ENCODE assay signal across 22 cellular contexts in genomic region chr6:84691978-84692623, GRCh38.
DNase-seq lines count a peak whose midpoint lies in the region; ATAC-seq, FAIRE-seq and TF ChIP-seq lines count a peak whose summit lies in the region.
"Had no signal": no experiment of that assay in that cellular context is flagged by ENCODE, and none has a peak within 500 bp of the region (broad histone marks: within the 10 kb centered on the region; RNA-seq: fewer than 3 reads in every experiment).

No MANE protein-coding gene starts in this region.

- no peak overlapping the region for H2BK120ac ChIP-seq in H1 (replicated peaks; ENCODE audit: low read depth, low read length)
- H2BK120ac ChIP-seq in mesendoderm (ENCODE audit: low read depth, low read length): no peak overlapping the region

- H3K27ac Mint-ChIP-seq in HFFc6: no peak overlapping the region
- H3K27ac Mint-ChIP-seq: CD14-positive monocyte had no signal

- no peaks in the 10 kb centered on the region for H3K4me1 ChIP-seq in BE2C
- no peaks in the 10 kb centered on the region for H3K4me1 ChIP-seq in H1 (replicated peaks in 1 of 4; ENCODE audit: control insufficient read depth in 3 of 4, insufficient read depth in 4 of 4, low read length in 3 of 4)
- H3K4me1 ChIP-seq in mesendoderm (ENCODE audit: control insufficient read depth, low read depth, low read length): no peaks in the 10 kb centered on the region
- H3K4me1 ChIP-seq in right cardiac atrium (ENCODE audit: control insufficient read depth, insufficient read depth, low read length): no peaks in the 10 kb centered on the region

- no peak overlapping the region for H3K4me2 ChIP-seq in H1 (ENCODE audit: insufficient read depth in 1 of 2, low read depth in 2 of 2, low read length in 2 of 2)
- no peak overlapping the region for H3K4me2 ChIP-seq in mesendoderm (ENCODE audit: low read length)

- intact Hi-C loops in right cardiac atrium (cut with DNase I): no loop called here

- no peaks in the 10 kb centered on the region for H3K79me2 ChIP-seq in H1 (ENCODE audit: control insufficient read depth in 1 of 2, insufficient read depth in 2 of 2, low read length in 2 of 2)
- H3K79me2 ChIP-seq in mesendoderm (ENCODE audit: control insufficient read depth, insufficient read depth, low read length): no peaks in the 10 kb centered on the region

- H3K4me3 ChIP-seq in BE2C (ENCODE audit: low read depth, low read length) (no peak overlapping the region), H1 (ENCODE audit: extremely low read depth in 1 of 4, insufficient read depth in 2 of 4, low read depth in 3 of 4, low read length in 4 of 4) (no peak overlapping the region), mesendoderm (ENCODE audit: low read length) (no peak overlapping the region), right cardiac atrium (ENCODE audit: low read length) (no peak overlapping the region)

- no peak for TF ChIP-seq EP300 in H1 (IDR thresholded peaks at IDR 0.05; ENCODE audit: borderline replicate concordance in 1 of 2, low read depth in 2 of 2, low read length in 2 of 2)

- no peak overlapping the region for H3K4ac ChIP-seq in H1 (replicated peaks; ENCODE audit: insufficient read length, low read depth, low read length)
- H3K4ac ChIP-seq in mesendoderm (ENCODE audit: low read depth, low read length): no peak overlapping the region

- no peak for TF ChIP-seq POLR2A in H1 (IDR thresholded peaks at IDR 0.05; ENCODE audit: control extremely low read depth in 1 of 2, low read depth in 2 of 2, low read length in 2 of 2)
- TF ChIP-seq POLR2A in GM12891 (IDR thresholded peaks at IDR 0.05; ENCODE audit: low read depth, low read length): no peak

- H4K91ac ChIP-seq in H1 (replicated peaks; ENCODE audit: insufficient read length, low read length): no peak overlapping the region

- H2AFZ ChIP-seq in H1 (ENCODE audit: low read length): no peak overlapping the region

- no peak overlapping the region for H2BK20ac ChIP-seq in H1 (ENCODE audit: low read length)

- 82% methylated on average over 2 of the region's 2 CpGs; no CpG with 5 or more reads in 1 of the 2 experiments for WGBS in H1 (ENCODE audit: extremely low coverage in 1 of 2, insufficient coverage in 1 of 2, insufficient read length in 1 of 2, insufficient replicate concordance in 2 of 2, low coverage in 1 of 2, low lambda C conversion rate in 2 of 2, missing lambda C conversion rate in 1 of 2), 2 experiments
- no CpG with 5 or more reads among the region's 2 CpGs for WGBS in mesendoderm (ENCODE audit: extremely low coverage, insufficient coverage, low lambda C conversion rate)
- WGBS in right cardiac atrium: 90% methylated on average over 2 of the region's 2 CpGs

- no peak for ATAC-seq in right cardiac atrium

- H3K36me3 ChIP-seq in BE2C (no peaks in the 10 kb centered on the region), H1 (ENCODE audit: control insufficient read depth in 2 of 4, insufficient read depth in 4 of 4, low read length in 3 of 4) (no peaks in the 10 kb centered on the region), mesendoderm (ENCODE audit: control insufficient read depth, insufficient read depth, low read length) (no peaks in the 10 kb centered on the region)

- no peak overlapping the region for H3K14ac ChIP-seq in H1 (ENCODE audit: insufficient read length)

- 0 out of 2 replicates have a peak, but pooled peaks have one; percentile 4 for TF ChIP-seq CTCF in BE2C (IDR thresholded peaks at IDR 0.05; ENCODE audit: low read depth, low read length)
- 0 out of 2 replicates have a peak, but pooled peaks have one; percentile 10 for TF ChIP-seq CTCF in HFFc6 (IDR thresholded peaks at IDR 0.05)
- peak in 2 of 3 experiments; percentile 3 to 13; a peak in 2 of 4 replicates for TF ChIP-seq CTCF in H1 (IDR thresholded peaks at IDR 0.05; ENCODE audit: control extremely low read depth in 1 of 3, insufficient read depth in 1 of 3, low read depth in 1 of 3, low read length in 3 of 3)

- H4K8ac ChIP-seq in H1 (ENCODE audit: extremely low read depth, insufficient read depth, low read length) (no peak overlapping the region), mesendoderm (ENCODE audit: low read depth, low read length) (no peak overlapping the region)

- H3K36me3 Mint-ChIP-seq in HFFc6 (ENCODE audit: low read depth): no peaks in the 10 kb centered on the region
- H3K36me3 Mint-ChIP-seq: CD14-positive monocyte had no signal

- no peak overlapping the region for H3K4me3 Mint-ChIP-seq in HFFc6
- H3K4me3 Mint-ChIP-seq: CD14-positive monocyte had no signal

- no peak overlapping the region for H2BK15ac ChIP-seq in H1 (ENCODE audit: low read length)
- no peak overlapping the region for H2BK15ac ChIP-seq in mesendoderm (replicated peaks; ENCODE audit: low read depth)

- no peak overlapping the region for H3K18ac ChIP-seq in H1 (ENCODE audit: extremely low read depth, low read length)
- H3K18ac ChIP-seq in mesendoderm (ENCODE audit: low read length): no peak overlapping the region

- POLR2A ChIA-PET in H1 (lab: Charles Lee; ENCODE audit: partially characterized antibody): no interaction called here

- peaks cover 2% of the 10 kb centered on the region; the same call in 1 of the 2 replicates for H3K27me3 Mint-ChIP-seq in HFFc6 (ENCODE audit: insufficient read depth)

- H4K5ac ChIP-seq in H1 (ENCODE audit: insufficient read length, low read depth, low read length) (no peak overlapping the region), mesendoderm (ENCODE audit: low read length) (no peak overlapping the region)

- H2BK5ac ChIP-seq in H1 (ENCODE audit: low read depth, low read length): no peak overlapping the region
- H2BK5ac ChIP-seq in mesendoderm (ENCODE audit: low read length): no peak overlapping the region

- H3K23me2 ChIP-seq in H1 (ENCODE audit: low read depth, low read length): no peaks in the 10 kb centered on the region

- H3K9ac ChIP-seq in H1 (replicated peaks in 1 of 4; ENCODE audit: extremely low read depth in 1 of 4, low read depth in 3 of 4, low read length in 3 of 4): no peak overlapping the region
- no peak overlapping the region for H3K9ac ChIP-seq in mesendoderm (ENCODE audit: low read length)

- no peak overlapping the region for H3K23ac ChIP-seq in H1 (ENCODE audit: insufficient read length)
- no peak overlapping the region for H3K23ac ChIP-seq in mesendoderm (ENCODE audit: low read length)

- no peak overlapping the region for H2AK5ac ChIP-seq in H1 (ENCODE audit: low read depth, low read length)
- no peak overlapping the region for H2AK5ac ChIP-seq in mesendoderm (ENCODE audit: low read length)

- H3K56ac ChIP-seq in H1 (replicated peaks; ENCODE audit: insufficient read length, low read depth, low read length): no peak overlapping the region
- H3K56ac ChIP-seq in mesendoderm (ENCODE audit: low read length): no peak overlapping the region

- CTCF ChIA-PET in H1 (lab: Charles Lee; ENCODE audit: partially characterized antibody): interaction anchor here (1.3 kb wide), 1 partner anchor 270 kb away, joined by 3 read pairs; no protein-coding TSS in a partner anchor

- no peak overlapping the region for H2BK12ac ChIP-seq in H1 (ENCODE audit: low read depth, low read length)

- H3K27ac ChIP-seq in H1 (ENCODE audit: low read depth, low read length): no peak overlapping the region
- H3K27ac ChIP-seq in mesendoderm (ENCODE audit: low read depth, low read length): no peak overlapping the region
- H3K27ac ChIP-seq in right cardiac atrium (ENCODE audit: low read length): no peak overlapping the region
- H3K27ac ChIP-seq: HL-60, RWPE1 had no signal

- FAIRE-seq in H1 (lab: Jason Lieb, UNC) (no peak), GM12891 (lab: Jason Lieb, UNC) (no peak)
- FAIRE-seq: D721Med, HTR-8/SVneo had no signal

- H3K27me3 ChIP-seq in BE2C (no peaks in the 10 kb centered on the region), H1 (replicated peaks in 1 of 4; ENCODE audit: control insufficient read depth in 3 of 4, extremely low read depth in 1 of 4, insufficient read depth in 3 of 4, low read length in 3 of 4) (no peaks in the 10 kb centered on the region), mesendoderm (ENCODE audit: insufficient read depth, low read length, poor library complexity) (no peaks in the 10 kb centered on the region), right cardiac atrium (ENCODE audit: control insufficient read depth, insufficient read depth) (no peaks in the 10 kb centered on the region)

- H3K4me1 Mint-ChIP-seq in HFFc6 (ENCODE audit: low read depth): peaks cover 16% of the 10 kb centered on the region
- H3K4me1 Mint-ChIP-seq: CD14-positive monocyte had no signal

- no peaks in the 10 kb centered on the region for H4K20me1 ChIP-seq in H1 (replicated peaks in 1 of 2; ENCODE audit: control insufficient read depth in 1 of 2, insufficient read depth in 2 of 2, low read length in 2 of 2)

- H3K79me1 ChIP-seq in H1 (ENCODE audit: low read depth, low read length) (no peaks in the 10 kb centered on the region), mesendoderm (ENCODE audit: low read length) (no peaks in the 10 kb centered on the region)

- DNase-seq in BE2C (no peak), HFFc6 (no peak), H1 (ENCODE audit: low read depth in 1 of 2, low spot score in 2 of 2) (no peak), mesendoderm (peak; percentile 7), right cardiac atrium (no peak), medulla oblongata (ENCODE audit: extremely low spot score) (no peak), NCI-H1417 treated with DMSO at 0.1 percent for 48 hours (lab: John Stamatoyannopoulos, UW) (no peak), GM12891 (ENCODE audit: insufficient read length, low spot score) (no peak)
- DNase-seq: DMS53, KG1, NCI-H1092 treated with DMSO at 0.1 percent for 48 hours, NCI-H146, NCI-H2029 treated with DMSO at 0.1 percent for 48 hours, NCI-H226, NCI-H510A treated with DMSO at 0.1 percent for 48 hours, NCI-H748 treated with DMSO at 0.1 percent for 48 hours, SIG-M5 had no signal

- no peak; a peak in 1 of 4 replicates for TF ChIP-seq RAD21 in H1 (IDR thresholded peaks at IDR 0.05 in 1 of 2, conservative IDR thresholded peaks at IDR 0.05 in 1 of 2; ENCODE audit: low read depth in 2 of 2, low read length in 2 of 2)

- H3K9me3 Mint-ChIP-seq in HFFc6: no peaks in the 10 kb centered on the region
- H3K9me3 Mint-ChIP-seq: CD14-positive monocyte had no signal

- H3K9me3 ChIP-seq in BE2C: no peaks in the 10 kb centered on the region
- H3K9me3 ChIP-seq in H1 (ENCODE audit: insufficient read depth in 2 of 2, low read depth in 1 of 2, low read length in 1 of 2): no peaks in the 10 kb centered on the region
- H3K9me3 ChIP-seq in right cardiac atrium (ENCODE audit: control insufficient read depth, low read length): no peaks in the 10 kb centered on the region

TF ChIP-seq in H1, 55 proteins besides CTCF, POLR2A, EP300 and RAD21 (continues in another document):
- no peak for TF ChIP-seq JUN (IDR thresholded peaks at IDR 0.05; ENCODE audit: low read depth, low read length)
- TF ChIP-seq POLR2AphosphoS5 (IDR thresholded peaks at IDR 0.05; ENCODE audit: low read depth, low read length): no peak
- no peak for TF ChIP-seq HDAC2 (IDR thresholded peaks at IDR 0.05; ENCODE audit: borderline replicate concordance in 1 of 2, low read depth in 2 of 2, low read length in 2 of 2)

TF ChIP-seq in GM12891, 5 proteins besides CTCF, POLR2A, EP300 and RAD21 (continues in another document):
- TF ChIP-seq POU2F2 (IDR thresholded peaks at IDR 0.05; ENCODE audit: low read depth, low read length): no peak
- no peak for TF ChIP-seq TAF1 (IDR thresholded peaks at IDR 0.05; ENCODE audit: low read depth, low read length)
- no peak for TF ChIP-seq POLR2AphosphoS5 (IDR thresholded peaks at IDR 0.05; ENCODE audit: low read depth, low read length)
- no peak for TF ChIP-seq SPI1 (IDR thresholded peaks at IDR 0.05; ENCODE audit: low read depth, low read length)
